Comparison of ENCODE assay signal across 1 cellular context in the genomic region with DNA sequence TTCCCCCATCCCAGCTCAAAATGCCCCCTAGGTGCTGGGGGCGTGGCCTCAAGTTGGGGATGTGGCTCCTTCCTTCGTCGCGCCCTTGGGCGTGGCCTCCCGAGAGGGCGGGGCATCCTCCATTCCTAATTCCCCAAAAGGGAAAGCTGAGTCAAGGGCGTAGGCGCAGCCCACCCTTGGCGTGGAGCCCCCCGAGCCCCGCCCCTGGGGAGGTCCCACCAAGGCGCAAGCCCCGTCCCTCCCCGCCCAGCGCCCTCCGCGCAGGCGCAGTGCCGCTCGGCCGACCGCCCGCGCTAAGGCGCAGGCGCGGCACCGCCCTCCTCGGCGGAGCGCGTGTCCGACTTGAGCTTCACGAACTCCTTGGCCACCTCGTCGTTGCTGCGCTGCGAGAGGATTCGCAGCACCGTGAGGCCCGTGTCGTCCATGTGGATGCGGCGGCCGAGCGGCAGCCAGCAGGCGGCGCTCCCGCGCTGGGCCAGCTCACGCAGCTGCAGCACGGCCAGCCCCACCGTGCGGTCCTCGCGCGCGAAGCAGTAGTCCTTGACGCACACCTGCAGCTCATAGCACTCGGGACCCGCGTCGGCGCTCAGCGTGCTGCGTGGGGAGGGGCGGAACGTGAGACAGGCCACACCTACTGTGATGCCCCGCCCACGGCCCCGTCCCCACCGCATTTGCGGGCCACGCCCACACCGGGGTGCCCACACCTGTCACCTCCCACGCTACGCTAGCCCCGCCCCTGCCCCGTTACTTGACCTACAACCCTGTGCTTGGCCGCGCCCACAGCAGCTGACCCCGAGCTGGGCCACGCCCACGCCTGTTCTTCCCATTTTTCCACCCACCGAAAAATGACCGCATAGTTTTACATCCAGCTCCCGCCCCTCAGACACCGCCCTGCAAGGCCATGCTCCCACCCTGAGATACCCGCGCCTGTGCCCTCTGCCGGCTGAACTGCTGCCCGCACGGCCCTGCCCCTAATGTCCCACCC.
TF ChIP-seq lines count a peak whose summit lies in the region.

No MANE protein-coding gene starts in this region.

TF ChIP-seq in WTC11, 78 proteins besides CTCF, POLR2A, EP300 and RAD21 (continued from another document and continues in another):
- TF ChIP-seq, protein P1, sequence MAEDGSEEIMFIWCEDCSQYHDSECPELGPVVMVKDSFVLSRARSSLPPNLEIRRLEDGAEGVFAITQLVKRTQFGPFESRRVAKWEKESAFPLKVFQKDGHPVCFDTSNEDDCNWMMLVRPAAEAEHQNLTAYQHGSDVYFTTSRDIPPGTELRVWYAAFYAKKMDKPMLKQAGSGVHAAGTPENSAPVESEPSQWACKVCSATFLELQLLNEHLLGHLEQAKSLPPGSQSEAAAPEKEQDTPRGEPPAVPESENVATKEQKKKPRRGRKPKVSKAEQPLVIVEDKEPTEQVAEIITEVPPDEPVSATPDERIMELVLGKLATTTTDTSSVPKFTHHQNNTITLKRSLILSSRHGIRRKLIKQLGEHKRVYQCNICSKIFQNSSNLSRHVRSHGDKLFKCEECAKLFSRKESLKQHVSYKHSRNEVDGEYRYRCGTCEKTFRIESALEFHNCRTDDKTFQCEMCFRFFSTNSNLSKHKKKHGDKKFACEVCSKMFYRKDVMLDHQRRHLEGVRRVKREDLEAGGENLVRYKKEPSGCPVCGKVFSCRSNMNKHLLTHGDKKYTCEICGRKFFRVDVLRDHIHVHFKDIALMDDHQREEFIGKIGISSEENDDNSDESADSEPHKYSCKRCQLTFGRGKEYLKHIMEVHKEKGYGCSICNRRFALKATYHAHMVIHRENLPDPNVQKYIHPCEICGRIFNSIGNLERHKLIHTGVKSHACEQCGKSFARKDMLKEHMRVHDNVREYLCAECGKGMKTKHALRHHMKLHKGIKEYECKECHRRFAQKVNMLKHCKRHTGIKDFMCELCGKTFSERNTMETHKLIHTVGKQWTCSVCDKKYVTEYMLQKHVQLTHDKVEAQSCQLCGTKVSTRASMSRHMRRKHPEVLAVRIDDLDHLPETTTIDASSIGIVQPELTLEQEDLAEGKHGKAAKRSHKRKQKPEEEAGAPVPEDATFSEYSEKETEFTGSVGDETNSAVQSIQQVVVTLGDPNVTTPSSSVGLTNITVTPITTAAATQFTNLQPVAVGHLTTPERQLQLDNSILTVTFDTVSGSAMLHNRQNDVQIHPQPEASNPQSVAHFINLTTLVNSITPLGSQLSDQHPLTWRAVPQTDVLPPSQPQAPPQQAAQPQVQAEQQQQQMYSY (CRISPR knock-in tag; IDR thresholded peaks at IDR 0.05) = peak; percentile 60; the same call in 1 of the 2 replicates
- peak; percentile 97 for TF ChIP-seq FOXK1 (CRISPR knock-in tag; IDR thresholded peaks at IDR 0.05)
- TF ChIP-seq, protein P2, sequence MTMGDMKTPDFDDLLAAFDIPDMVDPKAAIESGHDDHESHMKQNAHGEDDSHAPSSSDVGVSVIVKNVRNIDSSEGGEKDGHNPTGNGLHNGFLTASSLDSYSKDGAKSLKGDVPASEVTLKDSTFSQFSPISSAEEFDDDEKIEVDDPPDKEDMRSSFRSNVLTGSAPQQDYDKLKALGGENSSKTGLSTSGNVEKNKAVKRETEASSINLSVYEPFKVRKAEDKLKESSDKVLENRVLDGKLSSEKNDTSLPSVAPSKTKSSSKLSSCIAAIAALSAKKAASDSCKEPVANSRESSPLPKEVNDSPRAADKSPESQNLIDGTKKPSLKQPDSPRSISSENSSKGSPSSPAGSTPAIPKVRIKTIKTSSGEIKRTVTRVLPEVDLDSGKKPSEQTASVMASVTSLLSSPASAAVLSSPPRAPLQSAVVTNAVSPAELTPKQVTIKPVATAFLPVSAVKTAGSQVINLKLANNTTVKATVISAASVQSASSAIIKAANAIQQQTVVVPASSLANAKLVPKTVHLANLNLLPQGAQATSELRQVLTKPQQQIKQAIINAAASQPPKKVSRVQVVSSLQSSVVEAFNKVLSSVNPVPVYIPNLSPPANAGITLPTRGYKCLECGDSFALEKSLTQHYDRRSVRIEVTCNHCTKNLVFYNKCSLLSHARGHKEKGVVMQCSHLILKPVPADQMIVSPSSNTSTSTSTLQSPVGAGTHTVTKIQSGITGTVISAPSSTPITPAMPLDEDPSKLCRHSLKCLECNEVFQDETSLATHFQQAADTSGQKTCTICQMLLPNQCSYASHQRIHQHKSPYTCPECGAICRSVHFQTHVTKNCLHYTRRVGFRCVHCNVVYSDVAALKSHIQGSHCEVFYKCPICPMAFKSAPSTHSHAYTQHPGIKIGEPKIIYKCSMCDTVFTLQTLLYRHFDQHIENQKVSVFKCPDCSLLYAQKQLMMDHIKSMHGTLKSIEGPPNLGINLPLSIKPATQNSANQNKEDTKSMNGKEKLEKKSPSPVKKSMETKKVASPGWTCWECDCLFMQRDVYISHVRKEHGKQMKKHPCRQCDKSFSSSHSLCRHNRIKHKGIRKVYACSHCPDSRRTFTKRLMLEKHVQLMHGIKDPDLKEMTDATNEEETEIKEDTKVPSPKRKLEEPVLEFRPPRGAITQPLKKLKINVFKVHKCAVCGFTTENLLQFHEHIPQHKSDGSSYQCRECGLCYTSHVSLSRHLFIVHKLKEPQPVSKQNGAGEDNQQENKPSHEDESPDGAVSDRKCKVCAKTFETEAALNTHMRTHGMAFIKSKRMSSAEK (CRISPR knock-in tag; IDR thresholded peaks at IDR 0.05; ENCODE audit: borderline replicate concordance) = 0 out of 2 replicates have a peak, but pooled peaks have one; percentile 19
- TF ChIP-seq ZNF138 (CRISPR knock-in tag; conservative IDR thresholded peaks at IDR 0.05) = peak; percentile 96
- TF ChIP-seq, protein P3, sequence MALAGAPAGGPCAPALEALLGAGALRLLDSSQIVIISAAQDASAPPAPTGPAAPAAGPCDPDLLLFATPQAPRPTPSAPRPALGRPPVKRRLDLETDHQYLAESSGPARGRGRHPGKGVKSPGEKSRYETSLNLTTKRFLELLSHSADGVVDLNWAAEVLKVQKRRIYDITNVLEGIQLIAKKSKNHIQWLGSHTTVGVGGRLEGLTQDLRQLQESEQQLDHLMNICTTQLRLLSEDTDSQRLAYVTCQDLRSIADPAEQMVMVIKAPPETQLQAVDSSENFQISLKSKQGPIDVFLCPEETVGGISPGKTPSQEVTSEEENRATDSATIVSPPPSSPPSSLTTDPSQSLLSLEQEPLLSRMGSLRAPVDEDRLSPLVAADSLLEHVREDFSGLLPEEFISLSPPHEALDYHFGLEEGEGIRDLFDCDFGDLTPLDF (CRISPR knock-in tag; IDR thresholded peaks at IDR 0.05) = peak; percentile 90
- TF ChIP-seq, protein P4, sequence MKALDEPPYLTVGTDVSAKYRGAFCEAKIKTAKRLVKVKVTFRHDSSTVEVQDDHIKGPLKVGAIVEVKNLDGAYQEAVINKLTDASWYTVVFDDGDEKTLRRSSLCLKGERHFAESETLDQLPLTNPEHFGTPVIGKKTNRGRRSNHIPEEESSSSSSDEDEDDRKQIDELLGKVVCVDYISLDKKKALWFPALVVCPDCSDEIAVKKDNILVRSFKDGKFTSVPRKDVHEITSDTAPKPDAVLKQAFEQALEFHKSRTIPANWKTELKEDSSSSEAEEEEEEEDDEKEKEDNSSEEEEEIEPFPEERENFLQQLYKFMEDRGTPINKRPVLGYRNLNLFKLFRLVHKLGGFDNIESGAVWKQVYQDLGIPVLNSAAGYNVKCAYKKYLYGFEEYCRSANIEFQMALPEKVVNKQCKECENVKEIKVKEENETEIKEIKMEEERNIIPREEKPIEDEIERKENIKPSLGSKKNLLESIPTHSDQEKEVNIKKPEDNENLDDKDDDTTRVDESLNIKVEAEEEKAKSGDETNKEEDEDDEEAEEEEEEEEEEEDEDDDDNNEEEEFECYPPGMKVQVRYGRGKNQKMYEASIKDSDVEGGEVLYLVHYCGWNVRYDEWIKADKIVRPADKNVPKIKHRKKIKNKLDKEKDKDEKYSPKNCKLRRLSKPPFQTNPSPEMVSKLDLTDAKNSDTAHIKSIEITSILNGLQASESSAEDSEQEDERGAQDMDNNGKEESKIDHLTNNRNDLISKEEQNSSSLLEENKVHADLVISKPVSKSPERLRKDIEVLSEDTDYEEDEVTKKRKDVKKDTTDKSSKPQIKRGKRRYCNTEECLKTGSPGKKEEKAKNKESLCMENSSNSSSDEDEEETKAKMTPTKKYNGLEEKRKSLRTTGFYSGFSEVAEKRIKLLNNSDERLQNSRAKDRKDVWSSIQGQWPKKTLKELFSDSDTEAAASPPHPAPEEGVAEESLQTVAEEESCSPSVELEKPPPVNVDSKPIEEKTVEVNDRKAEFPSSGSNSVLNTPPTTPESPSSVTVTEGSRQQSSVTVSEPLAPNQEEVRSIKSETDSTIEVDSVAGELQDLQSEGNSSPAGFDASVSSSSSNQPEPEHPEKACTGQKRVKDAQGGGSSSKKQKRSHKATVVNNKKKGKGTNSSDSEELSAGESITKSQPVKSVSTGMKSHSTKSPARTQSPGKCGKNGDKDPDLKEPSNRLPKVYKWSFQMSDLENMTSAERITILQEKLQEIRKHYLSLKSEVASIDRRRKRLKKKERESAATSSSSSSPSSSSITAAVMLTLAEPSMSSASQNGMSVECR (CRISPR knock-in tag; IDR thresholded peaks at IDR 0.05; ENCODE audit: borderline replicate concordance) = peak; percentile 99
- no peak for TF ChIP-seq NR1H2 (CRISPR knock-in tag; IDR thresholded peaks at IDR 0.05)
- TF ChIP-seq, protein P5, sequence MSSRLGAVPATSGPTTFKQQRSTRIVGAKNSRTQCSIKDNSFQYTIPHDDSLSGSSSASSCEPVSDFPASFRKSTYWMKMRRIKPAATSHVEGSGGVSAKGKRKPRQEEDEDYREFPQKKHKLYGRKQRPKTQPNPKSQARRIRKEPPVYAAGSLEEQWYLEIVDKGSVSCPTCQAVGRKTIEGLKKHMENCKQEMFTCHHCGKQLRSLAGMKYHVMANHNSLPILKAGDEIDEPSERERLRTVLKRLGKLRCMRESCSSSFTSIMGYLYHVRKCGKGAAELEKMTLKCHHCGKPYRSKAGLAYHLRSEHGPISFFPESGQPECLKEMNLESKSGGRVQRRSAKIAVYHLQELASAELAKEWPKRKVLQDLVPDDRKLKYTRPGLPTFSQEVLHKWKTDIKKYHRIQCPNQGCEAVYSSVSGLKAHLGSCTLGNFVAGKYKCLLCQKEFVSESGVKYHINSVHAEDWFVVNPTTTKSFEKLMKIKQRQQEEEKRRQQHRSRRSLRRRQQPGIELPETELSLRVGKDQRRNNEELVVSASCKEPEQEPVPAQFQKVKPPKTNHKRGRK (CRISPR knock-in tag; IDR thresholded peaks at IDR 0.05; ENCODE audit: borderline replicate concordance) = no peak
- TF ChIP-seq ETV6 (CRISPR knock-in tag; IDR thresholded peaks at IDR 0.05) = peak; percentile 98
- no peak for TF ChIP-seq OVOL2 (CRISPR knock-in tag; IDR thresholded peaks at IDR 0.05; ENCODE audit: borderline replicate concordance)
- TF ChIP-seq, protein P6, sequence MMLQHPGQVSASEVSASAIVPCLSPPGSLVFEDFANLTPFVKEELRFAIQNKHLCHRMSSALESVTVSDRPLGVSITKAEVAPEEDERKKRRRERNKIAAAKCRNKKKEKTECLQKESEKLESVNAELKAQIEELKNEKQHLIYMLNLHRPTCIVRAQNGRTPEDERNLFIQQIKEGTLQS (CRISPR knock-in tag; conservative IDR thresholded peaks at IDR 0.05) = no peak
- TF ChIP-seq FOXJ3 (CRISPR knock-in tag; IDR thresholded peaks at IDR 0.05; ENCODE audit: borderline replicate concordance) = no peak
- TF ChIP-seq MYBL2 (CRISPR knock-in tag; IDR thresholded peaks at IDR 0.05) = peak; percentile 96
- 0 out of 2 replicates have a peak, but pooled peaks have one; percentile 81 for TF ChIP-seq ZNF219 (CRISPR knock-in tag; IDR thresholded peaks at IDR 0.05; ENCODE audit: borderline replicate concordance)
- TF ChIP-seq, protein P7, sequence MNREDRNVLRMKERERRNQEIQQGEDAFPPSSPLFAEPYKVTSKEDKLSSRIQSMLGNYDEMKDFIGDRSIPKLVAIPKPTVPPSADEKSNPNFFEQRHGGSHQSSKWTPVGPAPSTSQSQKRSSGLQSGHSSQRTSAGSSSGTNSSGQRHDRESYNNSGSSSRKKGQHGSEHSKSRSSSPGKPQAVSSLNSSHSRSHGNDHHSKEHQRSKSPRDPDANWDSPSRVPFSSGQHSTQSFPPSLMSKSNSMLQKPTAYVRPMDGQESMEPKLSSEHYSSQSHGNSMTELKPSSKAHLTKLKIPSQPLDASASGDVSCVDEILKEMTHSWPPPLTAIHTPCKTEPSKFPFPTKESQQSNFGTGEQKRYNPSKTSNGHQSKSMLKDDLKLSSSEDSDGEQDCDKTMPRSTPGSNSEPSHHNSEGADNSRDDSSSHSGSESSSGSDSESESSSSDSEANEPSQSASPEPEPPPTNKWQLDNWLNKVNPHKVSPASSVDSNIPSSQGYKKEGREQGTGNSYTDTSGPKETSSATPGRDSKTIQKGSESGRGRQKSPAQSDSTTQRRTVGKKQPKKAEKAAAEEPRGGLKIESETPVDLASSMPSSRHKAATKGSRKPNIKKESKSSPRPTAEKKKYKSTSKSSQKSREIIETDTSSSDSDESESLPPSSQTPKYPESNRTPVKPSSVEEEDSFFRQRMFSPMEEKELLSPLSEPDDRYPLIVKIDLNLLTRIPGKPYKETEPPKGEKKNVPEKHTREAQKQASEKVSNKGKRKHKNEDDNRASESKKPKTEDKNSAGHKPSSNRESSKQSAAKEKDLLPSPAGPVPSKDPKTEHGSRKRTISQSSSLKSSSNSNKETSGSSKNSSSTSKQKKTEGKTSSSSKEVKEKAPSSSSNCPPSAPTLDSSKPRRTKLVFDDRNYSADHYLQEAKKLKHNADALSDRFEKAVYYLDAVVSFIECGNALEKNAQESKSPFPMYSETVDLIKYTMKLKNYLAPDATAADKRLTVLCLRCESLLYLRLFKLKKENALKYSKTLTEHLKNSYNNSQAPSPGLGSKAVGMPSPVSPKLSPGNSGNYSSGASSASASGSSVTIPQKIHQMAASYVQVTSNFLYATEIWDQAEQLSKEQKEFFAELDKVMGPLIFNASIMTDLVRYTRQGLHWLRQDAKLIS (CRISPR knock-in tag; IDR thresholded peaks at IDR 0.05; ENCODE audit: borderline replicate concordance) = 0 out of 2 replicates have a peak, but pooled peaks have one; percentile 70
- TF ChIP-seq, protein P8, sequence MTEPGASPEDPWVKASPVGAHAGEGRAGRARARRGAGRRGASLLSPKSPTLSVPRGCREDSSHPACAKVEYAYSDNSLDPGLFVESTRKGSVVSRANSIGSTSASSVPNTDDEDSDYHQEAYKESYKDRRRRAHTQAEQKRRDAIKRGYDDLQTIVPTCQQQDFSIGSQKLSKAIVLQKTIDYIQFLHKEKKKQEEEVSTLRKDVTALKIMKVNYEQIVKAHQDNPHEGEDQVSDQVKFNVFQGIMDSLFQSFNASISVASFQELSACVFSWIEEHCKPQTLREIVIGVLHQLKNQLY (CRISPR knock-in tag; IDR thresholded peaks at IDR 0.05) = peak; percentile 94
- peak; percentile 90 for TF ChIP-seq SMAD3 (CRISPR knock-in tag; IDR thresholded peaks at IDR 0.05; ENCODE audit: borderline replicate concordance)
- no peak for TF ChIP-seq IRF2 (CRISPR knock-in tag; IDR thresholded peaks at IDR 0.05; ENCODE audit: borderline replicate concordance, low read depth)
- peak; percentile 69; the same call in 1 of the 2 replicates for TF ChIP-seq ZNF121 (CRISPR knock-in tag; IDR thresholded peaks at IDR 0.05)
- TF ChIP-seq, protein P9, sequence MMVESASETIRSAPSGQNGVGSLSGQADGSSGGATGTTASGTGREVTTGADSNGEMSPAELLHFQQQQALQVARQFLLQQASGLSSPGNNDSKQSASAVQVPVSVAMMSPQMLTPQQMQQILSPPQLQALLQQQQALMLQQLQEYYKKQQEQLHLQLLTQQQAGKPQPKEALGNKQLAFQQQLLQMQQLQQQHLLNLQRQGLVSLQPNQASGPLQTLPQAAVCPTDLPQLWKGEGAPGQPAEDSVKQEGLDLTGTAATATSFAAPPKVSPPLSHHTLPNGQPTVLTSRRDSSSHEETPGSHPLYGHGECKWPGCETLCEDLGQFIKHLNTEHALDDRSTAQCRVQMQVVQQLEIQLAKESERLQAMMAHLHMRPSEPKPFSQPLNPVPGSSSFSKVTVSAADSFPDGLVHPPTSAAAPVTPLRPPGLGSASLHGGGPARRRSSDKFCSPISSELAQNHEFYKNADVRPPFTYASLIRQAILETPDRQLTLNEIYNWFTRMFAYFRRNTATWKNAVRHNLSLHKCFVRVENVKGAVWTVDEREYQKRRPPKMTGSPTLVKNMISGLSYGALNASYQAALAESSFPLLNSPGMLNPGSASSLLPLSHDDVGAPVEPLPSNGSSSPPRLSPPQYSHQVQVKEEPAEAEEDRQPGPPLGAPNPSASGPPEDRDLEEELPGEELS (CRISPR knock-in tag; IDR thresholded peaks at IDR 0.05) = peak; percentile 99
- peak; percentile 80 for TF ChIP-seq ZNF416 (CRISPR knock-in tag; IDR thresholded peaks at IDR 0.05)
- no peak for TF ChIP-seq TCF7 (CRISPR knock-in tag; IDR thresholded peaks at IDR 0.05; ENCODE audit: low read depth)
